In the genomic region with DNA sequence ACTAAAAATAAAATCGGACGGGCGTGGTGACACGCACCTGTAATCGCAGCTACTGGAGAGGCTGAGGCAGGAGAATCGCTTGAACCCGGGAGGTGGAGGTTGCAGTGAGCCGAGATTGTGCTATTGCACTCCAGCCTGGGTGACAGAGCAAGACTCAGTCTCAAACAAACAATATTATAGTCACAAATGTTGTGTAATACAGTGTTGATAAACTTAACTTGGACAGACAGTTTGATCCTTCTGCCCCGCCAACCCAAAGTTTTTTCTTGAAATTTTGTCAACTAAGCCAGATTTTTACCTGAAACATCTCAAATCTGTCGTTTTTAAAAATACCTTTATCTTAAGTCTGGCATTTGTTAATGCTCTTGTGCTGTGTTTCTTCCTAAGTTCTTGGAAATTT, we compare ENCODE assay signal across 7 cellular contexts. TPM values are rescaled to one million over a fixed set of nuclear protein-coding genes. Genes with fewer than 3 reads are reported as not detected.
DNase-seq lines count a peak whose midpoint lies in the region; ATAC-seq and TF ChIP-seq lines count a peak whose summit lies in the region.
"Not testable (repeated sequence)": the region's sequence is repeated elsewhere in the genome, so short reads cannot be mapped to it uniquely, and the experiment has no call there.

No MANE protein-coding gene starts in this region.

- H3K9me3 ChIP-seq in SU-DHL-6 (ENCODE audit: insufficient read depth, low read length); liver (ENCODE audit: control insufficient read depth in 4 of 4, low read length in 3 of 4); transverse colon: not testable (repeated sequence)

- TF ChIP-seq POLR2A in transverse colon (IDR thresholded peaks at IDR 0.05): not testable (repeated sequence)

- H4K20me1 ChIP-seq in SU-DHL-6 (ENCODE audit: low read depth, low read length): not testable (repeated sequence)

- intact Hi-C loops in dendritic cell treated with granulocyte-macrophage colony-stimulating factor and Interleukin-4, amounts not matched to agents 40 ng/mL and 50 ng/mL, for 4 days (cut with micrococcal nuclease): loop anchor here (2.0 kb wide), 1 partner anchor 14 kb away; the partner anchor contains the start of genes PHTF2 and TMEM60
- intact Hi-C loops in transverse colon (cut with DNase I; ENCODE audit: low total_unique reads): not testable (repeated sequence)

- peaks cover 56% of the 10 kb centered on the region for H3K36me3 Mint-ChIP-seq in activated T-helper 17 cell treated with anti-CD3 and anti-CD28 coated beads, Interleukin-2, amount 50 U/mL, for 72 hours (ENCODE audit: low read depth)
- peaks cover 37% of the 10 kb centered on the region for H3K36me3 Mint-ChIP-seq in dendritic cell treated with granulocyte-macrophage colony-stimulating factor and Interleukin-4, amounts not matched to agents 40 ng/mL and 50 ng/mL, for 4 days (ENCODE audit: low read depth)
- peaks cover 48% of the 10 kb centered on the region for H3K36me3 Mint-ChIP-seq in nephron progenitor cell (ENCODE audit: low read depth)

- H3K4me1 ChIP-seq in liver (ENCODE audit: control insufficient read depth in 4 of 4, insufficient read depth in 4 of 4, low read length in 3 of 4): peaks cover 4 to 25% (median 10%) of the 10 kb centered on the region in 4 donors
- H3K4me1 ChIP-seq in transverse colon: peaks cover 0 to 50% (median 23%) of the 10 kb centered on the region in 4 donors

- H3K27me3 ChIP-seq in SU-DHL-6 (ENCODE audit: low read length); liver (ENCODE audit: control insufficient read depth in 4 of 4, insufficient read depth in 4 of 4, low read length in 3 of 4); transverse colon: not testable (repeated sequence)

- not testable (repeated sequence) for H2AFZ ChIP-seq in SU-DHL-6 (ENCODE audit: low read depth, low read length, severe bottlenecking)

- in situ Hi-C loops in KBM-7 (cut with MboI; ENCODE audit: low pct_unique_long_range_greater_than_20kb, low sequenced_read_pairs); transverse colon (cut with MboI; ENCODE audit: low pct_ligation_motif_present in 1 of 4, low pct_unique_long_range_greater_than_20kb in 1 of 4, low sequenced_read_pairs in 3 of 4): not testable (repeated sequence)

- 64% methylated on average over 10 of the region's 10 CpGs for WGBS in liver
- WGBS in transverse colon (ENCODE audit: low coverage in 1 of 2), 2 donors: 79 to 86% methylated on average over 8 to 10 of the region's 10 CpGs

- not testable (repeated sequence) for H3K9ac ChIP-seq in SU-DHL-6 (ENCODE audit: low read length)
- peak overlapping the region in 1 of 2 donors; percentile 59 for H3K9ac ChIP-seq in liver (ENCODE audit: low read depth in 1 of 2, low read length in 2 of 2)

- H3K9me2 ChIP-seq in SU-DHL-6 (replicated peaks; ENCODE audit: insufficient read depth, low read length): not testable (repeated sequence)

- H3K4me3 ChIP-seq in SU-DHL-6 (ENCODE audit: insufficient read depth, low read length, poor library complexity, severe bottlenecking); liver (ENCODE audit: low read depth in 1 of 3, low read length in 3 of 3); transverse colon: not testable (repeated sequence)

- H3K4me3 Mint-ChIP-seq in activated T-helper 17 cell treated with anti-CD3 and anti-CD28 coated beads, Interleukin-2, amount 50 U/mL, for 72 hours; nephron progenitor cell: not testable (repeated sequence)
- peak overlapping the region; percentile 17 for H3K4me3 Mint-ChIP-seq in dendritic cell treated with granulocyte-macrophage colony-stimulating factor and Interleukin-4, amounts not matched to agents 40 ng/mL and 50 ng/mL, for 4 days

- not testable (repeated sequence) for H3K27me3 Mint-ChIP-seq in activated T-helper 17 cell treated with anti-CD3 and anti-CD28 coated beads, Interleukin-2, amount 50 U/mL, for 72 hours; dendritic cell treated with granulocyte-macrophage colony-stimulating factor and Interleukin-4, amounts not matched to agents 40 ng/mL and 50 ng/mL, for 4 days; nephron progenitor cell (ENCODE audit: low read depth, poor library complexity)

- peaks cover 44% of the 10 kb centered on the region for H3K36me3 ChIP-seq in SU-DHL-6 (ENCODE audit: low read length)
- H3K36me3 ChIP-seq in liver (ENCODE audit: control insufficient read depth in 4 of 4, insufficient read depth in 3 of 4, low read depth in 1 of 4, low read length in 3 of 4); transverse colon: not testable (repeated sequence)

- peak overlapping the region; percentile 0; the same call in 1 of the 2 replicates for H3K27ac ChIP-seq in SU-DHL-6 (ENCODE audit: low read depth, low read length)
- peak overlapping the region; percentile 39 to 50 for H3K27ac ChIP-seq in liver (ENCODE audit: low read depth in 1 of 2, low read length in 2 of 2)
- H3K27ac ChIP-seq in transverse colon: peak overlapping the region; percentile 75 to 78 (median 76)

- H3K79me2 ChIP-seq in SU-DHL-6 (ENCODE audit: insufficient read depth, low read length): not testable (repeated sequence)

- peak overlapping the region; percentile 5 for H3K27ac Mint-ChIP-seq in activated T-helper 17 cell treated with anti-CD3 and anti-CD28 coated beads, Interleukin-2, amount 50 U/mL, for 72 hours
- peak overlapping the region; percentile 64 for H3K27ac Mint-ChIP-seq in dendritic cell treated with granulocyte-macrophage colony-stimulating factor and Interleukin-4, amounts not matched to agents 40 ng/mL and 50 ng/mL, for 4 days
- peak overlapping the region; percentile 24 for H3K27ac Mint-ChIP-seq in nephron progenitor cell

- not testable (repeated sequence) for TF ChIP-seq RAD21 in liver (IDR thresholded peaks at IDR 0.05)

- ATAC-seq in activated T-helper 17 cell treated with anti-CD3 and anti-CD28 coated beads, Interleukin-2, amount 50 U/mL, for 72 hours (replicated peaks): not testable (repeated sequence)

- H3F3A ChIP-seq in SU-DHL-6 (ENCODE audit: insufficient read depth): peaks cover 33% of the 10 kb centered on the region; the same call in 1 of the 2 replicates

- H3K4me2 ChIP-seq in SU-DHL-6 (ENCODE audit: low read depth, low read length, poor library complexity, severe bottlenecking): not testable (repeated sequence)

- TF ChIP-seq CTCF in SU-DHL-6 (IDR thresholded peaks at IDR 0.05; ENCODE audit: insufficient read depth, low read length, poor library complexity, severe bottlenecking); liver (IDR thresholded peaks at IDR 0.05; ENCODE audit: low read depth, low read length, missing input control); nephron progenitor cell (IDR thresholded peaks at IDR 0.05); transverse colon (IDR thresholded peaks at IDR 0.05): not testable (repeated sequence)

- TF ChIP-seq EP300 in transverse colon (IDR thresholded peaks at IDR 0.05; ENCODE audit: low read depth): not testable (repeated sequence)

- not testable (repeated sequence) for H3K4me1 Mint-ChIP-seq in activated T-helper 17 cell treated with anti-CD3 and anti-CD28 coated beads, Interleukin-2, amount 50 U/mL, for 72 hours; nephron progenitor cell
- H3K4me1 Mint-ChIP-seq in dendritic cell treated with granulocyte-macrophage colony-stimulating factor and Interleukin-4, amounts not matched to agents 40 ng/mL and 50 ng/mL, for 4 days (ENCODE audit: low read depth): peaks cover 21% of the 10 kb centered on the region

- not testable (repeated sequence) for H3K9me3 Mint-ChIP-seq in activated T-helper 17 cell treated with anti-CD3 and anti-CD28 coated beads, Interleukin-2, amount 50 U/mL, for 72 hours; dendritic cell treated with granulocyte-macrophage colony-stimulating factor and Interleukin-4, amounts not matched to agents 40 ng/mL and 50 ng/mL, for 4 days
- peaks cover 19% of the 10 kb centered on the region for H3K9me3 Mint-ChIP-seq in nephron progenitor cell

- DNase-seq in KBM-7: peak; percentile 32
- not testable (repeated sequence) for DNase-seq in nephron progenitor cell, transverse colon

TF ChIP-seq in liver, 16 proteins besides CTCF, POLR2A, EP300 and RAD21:
- TF ChIP-seq HNF4A (conservative IDR thresholded peaks at IDR 0.05) (peak; percentile 36 to 66), RXRA (IDR thresholded peaks at IDR 0.05) (peak in 1 of 2 donors; percentile 9)

RNA-seq across cellular contexts. Expression of gene TMEM60, which starts 13.8 kb away (rescaled TPM):
- total RNA-seq in activated T-helper 17 cell treated with anti-CD3 and anti-CD28 coated beads, Interleukin-2, amount 50 U/mL, for 72 hours: 10 to 100 TPM; 12.1 to 13.2 TPM
- total RNA-seq in liver (1 to 10 TPM; 4.9 to 9.9 TPM), transverse colon (10 to 100 TPM in 2 of 4 donors, 1 to 10 TPM in 2; 3.4 to 15.7 (median 9.5) TPM)
- polyA plus RNA-seq in liver: 10 to 100 TPM in 1 of 2 donors, 1 to 10 TPM in 1; 9.7 to 16.7 TPM

RNA-seq across cellular contexts. Expression of gene PHTF2, which starts 14.1 kb away (rescaled TPM):
- 100 to 1,000 TPM in 1 of 2 donors, 10 to 100 TPM in 1; 66.1 to 123 TPM for total RNA-seq in activated T-helper 17 cell treated with anti-CD3 and anti-CD28 coated beads, Interleukin-2, amount 50 U/mL, for 72 hours
- total RNA-seq in liver (1 to 10 TPM; 6.2 to 7.3 TPM), transverse colon (10 to 100 TPM; 14.5 to 28.6 (median 24.1) TPM)
- polyA plus RNA-seq in liver: 1 to 10 TPM; 2.2 to 3.1 TPM

Comparison
In these comparisons a context has a peak if more than half of its experiments do, and no peak if none do; other contexts are left out.
1. H3K27ac ChIP-seq: peak in every context shown above with its lines; median percentile 76 in transverse colon; 44 in liver; 0 in SU-DHL-6.
2. H3K27ac Mint-ChIP-seq: peak in every context shown above with its lines; median percentile 64 in dendritic cell treated with granulocyte-macrophage colony-stimulating factor and Interleukin-4, amounts not matched to agents 40 ng/mL and 50 ng/mL, for 4 days; 24 in nephron progenitor cell; 5 in activated T-helper 17 cell treated with anti-CD3 and anti-CD28 coated beads, Interleukin-2, amount 50 U/mL, for 72 hours.